1 cellular context compared by ENCODE assay signal in the genomic region with DNA sequence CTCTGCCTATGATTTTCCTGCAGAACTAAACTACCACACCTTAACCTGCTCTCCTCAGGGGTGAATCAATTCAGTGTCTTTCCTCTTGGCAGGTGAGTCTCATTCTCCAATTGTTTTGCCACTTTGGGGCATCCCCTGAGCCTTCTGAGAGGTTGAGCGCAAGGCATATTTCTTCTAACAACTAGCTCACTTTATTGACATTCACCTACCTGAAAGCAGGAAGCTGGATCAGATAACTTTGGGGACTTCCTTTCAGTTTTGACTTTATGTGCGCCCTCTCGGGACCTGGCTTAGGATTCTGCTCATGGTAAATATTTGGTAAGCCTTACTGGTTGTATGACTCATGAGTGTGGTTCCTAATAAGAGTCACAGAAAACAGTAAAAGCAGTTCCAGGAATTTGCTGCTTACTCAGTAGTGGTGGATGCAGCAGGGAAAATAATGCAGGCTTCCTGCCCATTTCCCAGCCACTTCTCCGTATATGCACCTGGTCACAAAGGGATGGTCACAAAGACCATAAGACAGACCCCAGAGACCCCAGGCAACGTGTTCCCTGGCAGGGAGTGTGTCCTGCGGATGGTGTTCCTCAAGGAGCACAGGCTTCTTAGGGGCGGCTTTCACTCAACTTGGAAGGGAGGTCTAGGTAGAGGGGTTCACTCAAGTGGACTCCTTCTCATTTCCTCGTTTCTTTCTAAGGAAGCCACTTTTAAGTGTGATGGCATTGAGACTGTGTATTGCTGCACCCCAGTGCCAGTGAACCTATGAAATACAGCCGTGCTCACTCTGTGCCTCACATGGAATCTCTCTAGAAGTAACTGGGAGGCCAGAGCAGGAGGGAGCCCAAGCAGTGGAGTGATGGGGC.
TF ChIP-seq lines count a peak whose summit lies in the region.

No MANE protein-coding gene starts in this region.

TF ChIP-seq in HepG2, 621 proteins besides CTCF, POLR2A, EP300 and RAD21 (continued from another document and continues in another):
- TF ChIP-seq, protein P1, sequence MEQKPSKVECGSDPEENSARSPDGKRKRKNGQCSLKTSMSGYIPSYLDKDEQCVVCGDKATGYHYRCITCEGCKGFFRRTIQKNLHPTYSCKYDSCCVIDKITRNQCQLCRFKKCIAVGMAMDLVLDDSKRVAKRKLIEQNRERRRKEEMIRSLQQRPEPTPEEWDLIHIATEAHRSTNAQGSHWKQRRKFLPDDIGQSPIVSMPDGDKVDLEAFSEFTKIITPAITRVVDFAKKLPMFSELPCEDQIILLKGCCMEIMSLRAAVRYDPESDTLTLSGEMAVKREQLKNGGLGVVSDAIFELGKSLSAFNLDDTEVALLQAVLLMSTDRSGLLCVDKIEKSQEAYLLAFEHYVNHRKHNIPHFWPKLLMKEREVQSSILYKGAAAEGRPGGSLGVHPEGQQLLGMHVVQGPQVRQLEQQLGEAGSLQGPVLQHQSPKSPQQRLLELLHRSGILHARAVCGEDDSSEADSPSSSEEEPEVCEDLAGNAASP (CRISPR knock-in tag; IDR thresholded peaks at IDR 0.05; ENCODE audit: borderline replicate concordance), result peak; percentile 51; the same call in 1 of the 2 replicates
- TF ChIP-seq KDM4B (CRISPR knock-in tag; IDR thresholded peaks at IDR 0.05) (no peak), ZSCAN20 (CRISPR knock-in tag; IDR thresholded peaks at IDR 0.05; ENCODE audit: borderline replicate concordance) (no peak), ZNF292 (CRISPR knock-in tag; IDR thresholded peaks at IDR 0.05; ENCODE audit: borderline replicate concordance, low read depth) (peak; percentile 26; the same call in 1 of the 2 replicates), NR2C2 (CRISPR knock-in tag; IDR thresholded peaks at IDR 0.05; ENCODE audit: borderline replicate concordance) (no peak), MEIS1 (CRISPR knock-in tag; IDR thresholded peaks at IDR 0.05; ENCODE audit: borderline replicate concordance) (no peak), ZNF724P (CRISPR knock-in tag; IDR thresholded peaks at IDR 0.05; ENCODE audit: borderline replicate concordance) (no peak), CCDC6 (CRISPR knock-in tag; IDR thresholded peaks at IDR 0.05) (0 out of 2 replicates have a peak, but pooled peaks have one; percentile 42), ZNF589 (CRISPR knock-in tag; conservative IDR thresholded peaks at IDR 0.05) (no peak), ZNF678 (CRISPR knock-in tag; IDR thresholded peaks at IDR 0.05) (no peak), ZNF468 (CRISPR knock-in tag; IDR thresholded peaks at IDR 0.05) (no peak), CREB1 (IDR thresholded peaks at IDR 0.05) (no peak), CREB1 (CRISPR knock-in tag; IDR thresholded peaks at IDR 0.05) (peak; percentile 29; the same call in 1 of the 2 replicates), TBX3 (IDR thresholded peaks at IDR 0.05; ENCODE audit: borderline replicate concordance) (no peak), NRL (CRISPR knock-in tag; IDR thresholded peaks at IDR 0.05; ENCODE audit: borderline replicate concordance) (no peak), RAD51 (IDR thresholded peaks at IDR 0.05; ENCODE audit: borderline replicate concordance) (no peak), ONECUT2 (CRISPR knock-in tag; IDR thresholded peaks at IDR 0.05) (no peak), KAT8 (CRISPR knock-in tag; IDR thresholded peaks at IDR 0.05) (peak; percentile 80; the same call in 1 of the 2 replicates), MAF1 (CRISPR knock-in tag; IDR thresholded peaks at IDR 0.05; ENCODE audit: borderline replicate concordance) (no peak), KDM5A (IDR thresholded peaks at IDR 0.05; ENCODE audit: borderline replicate concordance, low read length) (no peak), SIX4 (CRISPR knock-in tag; IDR thresholded peaks at IDR 0.05) (no peak), CCAR2 (optimal IDR thresholded peaks at IDR 0.05; ENCODE audit: low read depth, low read length) (no peak), TEAD2 (CRISPR knock-in tag; IDR thresholded peaks at IDR 0.05) (no peak), TCF12 (IDR thresholded peaks at IDR 0.05) (no peak), TCF12 (CRISPR knock-in tag; IDR thresholded peaks at IDR 0.05) (no peak), ZNF572 (CRISPR knock-in tag; IDR thresholded peaks at IDR 0.05) (no peak), ZNF205 (CRISPR knock-in tag; IDR thresholded peaks at IDR 0.05) (0 out of 2 replicates have a peak, but pooled peaks have one; percentile 51), AGO2 (optimal IDR thresholded peaks at IDR 0.05; ENCODE audit: low read depth, low read length) (no peak), SPEN (CRISPR knock-in tag; IDR thresholded peaks at IDR 0.05; ENCODE audit: low read depth) (no peak), KDM5B (CRISPR knock-in tag; IDR thresholded peaks at IDR 0.05; ENCODE audit: borderline replicate concordance) (no peak), ZNF12 (CRISPR knock-in tag; IDR thresholded peaks at IDR 0.05) (peak; percentile 14; the same call in 1 of the 2 replicates)
- TF ChIP-seq, protein P2, sequence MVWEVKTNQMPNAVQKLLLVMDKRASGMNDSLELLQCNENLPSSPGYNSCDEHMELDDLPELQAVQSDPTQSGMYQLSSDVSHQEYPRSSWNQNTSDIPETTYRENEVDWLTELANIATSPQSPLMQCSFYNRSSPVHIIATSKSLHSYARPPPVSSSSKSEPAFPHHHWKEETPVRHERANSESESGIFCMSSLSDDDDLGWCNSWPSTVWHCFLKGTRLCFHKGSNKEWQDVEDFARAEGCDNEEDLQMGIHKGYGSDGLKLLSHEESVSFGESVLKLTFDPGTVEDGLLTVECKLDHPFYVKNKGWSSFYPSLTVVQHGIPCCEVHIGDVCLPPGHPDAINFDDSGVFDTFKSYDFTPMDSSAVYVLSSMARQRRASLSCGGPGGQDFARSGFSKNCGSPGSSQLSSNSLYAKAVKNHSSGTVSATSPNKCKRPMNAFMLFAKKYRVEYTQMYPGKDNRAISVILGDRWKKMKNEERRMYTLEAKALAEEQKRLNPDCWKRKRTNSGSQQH (CRISPR knock-in tag; IDR thresholded peaks at IDR 0.05; ENCODE audit: low read depth), result no peak
- TF ChIP-seq, protein P3, sequence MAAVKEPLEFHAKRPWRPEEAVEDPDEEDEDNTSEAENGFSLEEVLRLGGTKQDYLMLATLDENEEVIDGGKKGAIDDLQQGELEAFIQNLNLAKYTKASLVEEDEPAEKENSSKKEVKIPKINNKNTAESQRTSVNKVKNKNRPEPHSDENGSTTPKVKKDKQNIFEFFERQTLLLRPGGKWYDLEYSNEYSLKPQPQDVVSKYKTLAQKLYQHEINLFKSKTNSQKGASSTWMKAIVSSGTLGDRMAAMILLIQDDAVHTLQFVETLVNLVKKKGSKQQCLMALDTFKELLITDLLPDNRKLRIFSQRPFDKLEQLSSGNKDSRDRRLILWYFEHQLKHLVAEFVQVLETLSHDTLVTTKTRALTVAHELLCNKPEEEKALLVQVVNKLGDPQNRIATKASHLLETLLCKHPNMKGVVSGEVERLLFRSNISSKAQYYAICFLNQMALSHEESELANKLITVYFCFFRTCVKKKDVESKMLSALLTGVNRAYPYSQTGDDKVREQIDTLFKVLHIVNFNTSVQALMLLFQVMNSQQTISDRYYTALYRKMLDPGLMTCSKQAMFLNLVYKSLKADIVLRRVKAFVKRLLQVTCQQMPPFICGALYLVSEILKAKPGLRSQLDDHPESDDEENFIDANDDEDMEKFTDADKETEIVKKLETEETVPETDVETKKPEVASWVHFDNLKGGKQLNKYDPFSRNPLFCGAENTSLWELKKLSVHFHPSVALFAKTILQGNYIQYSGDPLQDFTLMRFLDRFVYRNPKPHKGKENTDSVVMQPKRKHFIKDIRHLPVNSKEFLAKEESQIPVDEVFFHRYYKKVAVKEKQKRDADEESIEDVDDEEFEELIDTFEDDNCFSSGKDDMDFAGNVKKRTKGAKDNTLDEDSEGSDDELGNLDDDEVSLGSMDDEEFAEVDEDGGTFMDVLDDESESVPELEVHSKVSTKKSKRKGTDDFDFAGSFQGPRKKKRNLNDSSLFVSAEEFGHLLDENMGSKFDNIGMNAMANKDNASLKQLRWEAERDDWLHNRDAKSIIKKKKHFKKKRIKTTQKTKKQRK (IDR thresholded peaks at IDR 0.05; ENCODE audit: low read length), result no peak
- TF ChIP-seq, protein P4, sequence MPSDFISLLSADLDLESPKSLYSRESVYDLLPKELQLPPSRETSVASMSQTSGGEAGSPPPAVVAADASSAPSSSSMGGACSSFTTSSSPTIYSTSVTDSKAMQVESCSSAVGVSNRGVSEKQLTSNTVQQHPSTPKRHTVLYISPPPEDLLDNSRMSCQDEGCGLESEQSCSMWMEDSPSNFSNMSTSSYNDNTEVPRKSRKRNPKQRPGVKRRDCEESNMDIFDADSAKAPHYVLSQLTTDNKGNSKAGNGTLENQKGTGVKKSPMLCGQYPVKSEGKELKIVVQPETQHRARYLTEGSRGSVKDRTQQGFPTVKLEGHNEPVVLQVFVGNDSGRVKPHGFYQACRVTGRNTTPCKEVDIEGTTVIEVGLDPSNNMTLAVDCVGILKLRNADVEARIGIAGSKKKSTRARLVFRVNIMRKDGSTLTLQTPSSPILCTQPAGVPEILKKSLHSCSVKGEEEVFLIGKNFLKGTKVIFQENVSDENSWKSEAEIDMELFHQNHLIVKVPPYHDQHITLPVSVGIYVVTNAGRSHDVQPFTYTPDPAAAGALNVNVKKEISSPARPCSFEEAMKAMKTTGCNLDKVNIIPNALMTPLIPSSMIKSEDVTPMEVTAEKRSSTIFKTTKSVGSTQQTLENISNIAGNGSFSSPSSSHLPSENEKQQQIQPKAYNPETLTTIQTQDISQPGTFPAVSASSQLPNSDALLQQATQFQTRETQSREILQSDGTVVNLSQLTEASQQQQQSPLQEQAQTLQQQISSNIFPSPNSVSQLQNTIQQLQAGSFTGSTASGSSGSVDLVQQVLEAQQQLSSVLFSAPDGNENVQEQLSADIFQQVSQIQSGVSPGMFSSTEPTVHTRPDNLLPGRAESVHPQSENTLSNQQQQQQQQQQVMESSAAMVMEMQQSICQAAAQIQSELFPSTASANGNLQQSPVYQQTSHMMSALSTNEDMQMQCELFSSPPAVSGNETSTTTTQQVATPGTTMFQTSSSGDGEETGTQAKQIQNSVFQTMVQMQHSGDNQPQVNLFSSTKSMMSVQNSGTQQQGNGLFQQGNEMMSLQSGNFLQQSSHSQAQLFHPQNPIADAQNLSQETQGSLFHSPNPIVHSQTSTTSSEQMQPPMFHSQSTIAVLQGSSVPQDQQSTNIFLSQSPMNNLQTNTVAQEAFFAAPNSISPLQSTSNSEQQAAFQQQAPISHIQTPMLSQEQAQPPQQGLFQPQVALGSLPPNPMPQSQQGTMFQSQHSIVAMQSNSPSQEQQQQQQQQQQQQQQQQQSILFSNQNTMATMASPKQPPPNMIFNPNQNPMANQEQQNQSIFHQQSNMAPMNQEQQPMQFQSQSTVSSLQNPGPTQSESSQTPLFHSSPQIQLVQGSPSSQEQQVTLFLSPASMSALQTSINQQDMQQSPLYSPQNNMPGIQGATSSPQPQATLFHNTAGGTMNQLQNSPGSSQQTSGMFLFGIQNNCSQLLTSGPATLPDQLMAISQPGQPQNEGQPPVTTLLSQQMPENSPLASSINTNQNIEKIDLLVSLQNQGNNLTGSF (CRISPR knock-in tag; IDR thresholded peaks at IDR 0.05), result no peak
- TF ChIP-seq, protein P5, sequence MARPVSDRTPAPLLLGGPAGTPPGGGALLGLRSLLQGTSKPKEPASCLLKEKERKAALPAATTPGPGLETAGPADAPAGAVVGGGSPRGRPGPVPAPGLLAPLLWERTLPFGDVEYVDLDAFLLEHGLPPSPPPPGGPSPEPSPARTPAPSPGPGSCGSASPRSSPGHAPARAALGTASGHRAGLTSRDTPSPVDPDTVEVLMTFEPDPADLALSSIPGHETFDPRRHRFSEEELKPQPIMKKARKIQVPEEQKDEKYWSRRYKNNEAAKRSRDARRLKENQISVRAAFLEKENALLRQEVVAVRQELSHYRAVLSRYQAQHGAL (CRISPR knock-in tag; IDR thresholded peaks at IDR 0.05; ENCODE audit: not compliant biosample characterization), result no peak
- TF ChIP-seq, protein P6, sequence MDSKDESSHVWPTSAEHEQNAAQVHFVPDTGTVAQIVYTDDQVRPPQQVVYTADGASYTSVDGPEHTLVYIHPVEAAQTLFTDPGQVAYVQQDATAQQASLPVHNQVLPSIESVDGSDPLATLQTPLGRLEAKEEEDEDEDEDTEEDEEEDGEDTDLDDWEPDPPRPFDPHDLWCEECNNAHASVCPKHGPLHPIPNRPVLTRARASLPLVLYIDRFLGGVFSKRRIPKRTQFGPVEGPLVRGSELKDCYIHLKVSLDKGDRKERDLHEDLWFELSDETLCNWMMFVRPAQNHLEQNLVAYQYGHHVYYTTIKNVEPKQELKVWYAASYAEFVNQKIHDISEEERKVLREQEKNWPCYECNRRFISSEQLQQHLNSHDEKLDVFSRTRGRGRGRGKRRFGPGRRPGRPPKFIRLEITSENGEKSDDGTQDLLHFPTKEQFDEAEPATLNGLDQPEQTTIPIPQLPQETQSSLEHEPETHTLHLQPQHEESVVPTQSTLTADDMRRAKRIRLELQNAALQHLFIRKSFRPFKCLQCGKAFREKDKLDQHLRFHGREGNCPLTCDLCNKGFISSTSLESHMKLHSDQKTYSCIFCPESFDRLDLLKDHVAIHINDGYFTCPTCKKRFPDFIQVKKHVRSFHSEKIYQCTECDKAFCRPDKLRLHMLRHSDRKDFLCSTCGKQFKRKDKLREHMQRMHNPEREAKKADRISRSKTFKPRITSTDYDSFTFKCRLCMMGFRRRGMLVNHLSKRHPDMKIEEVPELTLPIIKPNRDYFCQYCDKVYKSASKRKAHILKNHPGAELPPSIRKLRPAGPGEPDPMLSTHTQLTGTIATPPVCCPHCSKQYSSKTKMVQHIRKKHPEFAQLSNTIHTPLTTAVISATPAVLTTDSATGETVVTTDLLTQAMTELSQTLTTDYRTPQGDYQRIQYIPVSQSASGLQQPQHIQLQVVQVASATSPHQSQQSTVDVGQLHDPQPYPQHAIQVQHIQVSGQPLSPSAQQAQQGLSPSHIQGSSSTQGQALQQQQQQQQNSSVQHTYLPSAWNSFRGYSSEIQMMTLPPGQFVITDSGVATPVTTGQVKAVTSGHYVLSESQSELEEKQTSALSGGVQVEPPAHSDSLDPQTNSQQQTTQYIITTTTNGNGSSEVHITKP (CRISPR knock-in tag; IDR thresholded peaks at IDR 0.05; ENCODE audit: low read depth), result peak; percentile 30
- TF ChIP-seq, protein P7, sequence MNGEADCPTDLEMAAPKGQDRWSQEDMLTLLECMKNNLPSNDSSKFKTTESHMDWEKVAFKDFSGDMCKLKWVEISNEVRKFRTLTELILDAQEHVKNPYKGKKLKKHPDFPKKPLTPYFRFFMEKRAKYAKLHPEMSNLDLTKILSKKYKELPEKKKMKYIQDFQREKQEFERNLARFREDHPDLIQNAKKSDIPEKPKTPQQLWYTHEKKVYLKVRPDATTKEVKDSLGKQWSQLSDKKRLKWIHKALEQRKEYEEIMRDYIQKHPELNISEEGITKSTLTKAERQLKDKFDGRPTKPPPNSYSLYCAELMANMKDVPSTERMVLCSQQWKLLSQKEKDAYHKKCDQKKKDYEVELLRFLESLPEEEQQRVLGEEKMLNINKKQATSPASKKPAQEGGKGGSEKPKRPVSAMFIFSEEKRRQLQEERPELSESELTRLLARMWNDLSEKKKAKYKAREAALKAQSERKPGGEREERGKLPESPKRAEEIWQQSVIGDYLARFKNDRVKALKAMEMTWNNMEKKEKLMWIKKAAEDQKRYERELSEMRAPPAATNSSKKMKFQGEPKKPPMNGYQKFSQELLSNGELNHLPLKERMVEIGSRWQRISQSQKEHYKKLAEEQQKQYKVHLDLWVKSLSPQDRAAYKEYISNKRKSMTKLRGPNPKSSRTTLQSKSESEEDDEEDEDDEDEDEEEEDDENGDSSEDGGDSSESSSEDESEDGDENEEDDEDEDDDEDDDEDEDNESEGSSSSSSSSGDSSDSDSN (CRISPR knock-in tag; IDR thresholded peaks at IDR 0.05), result 0 out of 2 replicates have a peak, but pooled peaks have one; percentile 20
- TF ChIP-seq, protein P8, sequence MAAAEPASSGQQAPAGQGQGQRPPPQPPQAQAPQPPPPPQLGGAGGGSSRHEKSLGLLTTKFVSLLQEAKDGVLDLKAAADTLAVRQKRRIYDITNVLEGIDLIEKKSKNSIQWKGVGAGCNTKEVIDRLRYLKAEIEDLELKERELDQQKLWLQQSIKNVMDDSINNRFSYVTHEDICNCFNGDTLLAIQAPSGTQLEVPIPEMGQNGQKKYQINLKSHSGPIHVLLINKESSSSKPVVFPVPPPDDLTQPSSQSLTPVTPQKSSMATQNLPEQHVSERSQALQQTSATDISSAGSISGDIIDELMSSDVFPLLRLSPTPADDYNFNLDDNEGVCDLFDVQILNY (CRISPR knock-in tag; conservative IDR thresholded peaks at IDR 0.05), result no peak
